Comparison of ENCODE assay signal across 15 cellular contexts in genomic region chr11:2375341-2375853, GRCh38. TPM values are rescaled to one million over a fixed set of nuclear protein-coding genes. Genes with fewer than 3 reads are reported as not detected.
DNase-seq lines count a peak whose midpoint lies in the region; ATAC-seq and TF ChIP-seq lines count a peak whose summit lies in the region.
"Had no signal": no experiment of that assay in that cellular context is flagged by ENCODE, and none has a peak within 500 bp of the region (broad histone marks: within the 10 kb centered on the region; RNA-seq: fewer than 3 reads in every experiment).

No MANE protein-coding gene starts in this region.

- no peak for TF ChIP-seq CTCF in lung (IDR thresholded peaks at IDR 0.05; ENCODE audit: control extremely low read depth, extremely low read depth)
- no peak for TF ChIP-seq CTCF in upper lobe of left lung (IDR thresholded peaks at IDR 0.05)

- DNase-seq in T-helper 2 cell treated with Interferon-gamma antibody and Interleukin-4, amounts not matched to agents 5 μg/mL and 100 μg/mL, for 36 hours (ENCODE audit: low spot score) = no peak
- DNase-seq in T-helper 2 cell (no peak), lung (ENCODE audit: low spot score) (no peak), upper lobe of left lung (no peak), NCI-H526 treated with DMSO at 0.1 percent for 48 hours (lab: John Stamatoyannopoulos, UW) (no peak)
- no peak for DNase-seq in effector memory CD8-positive, alpha-beta T cell
- DNase-seq in effector CD8-positive, alpha-beta T cell (lab: John Stamatoyannopoulos, UW) = no peak
- DNase-seq: activated CD4-positive, alpha-beta T cell treated with anti-CD3 and anti-CD28 coated beads, Interleukin-2, amount 50 U/mL, for 1 hour; activated gamma-delta T cell; DND-41; hippocampal formation; NCI-H2171 treated with DMSO at 0.1 percent for 48 hours had no signal

- H3K27me3 ChIP-seq in lung (ENCODE audit: control insufficient read depth, insufficient read depth) (no peaks in the 10 kb centered on the region), upper lobe of left lung (no peaks in the 10 kb centered on the region)

- peaks cover 4% of the 10 kb centered on the region for H3K27me3 Mint-ChIP-seq in T-helper 2 cell treated with Interferon-gamma antibody and Interleukin-4, amounts not matched to agents 5 μg/mL and 100 μg/mL, for 36 hours (ENCODE audit: low read depth)
- H3K27me3 Mint-ChIP-seq in effector memory CD8-positive, alpha-beta T cell = no peaks in the 10 kb centered on the region

- no peak for TF ChIP-seq EP300 in upper lobe of left lung (IDR thresholded peaks at IDR 0.05)

- peaks cover 10% of the 10 kb centered on the region for H3K4me1 Mint-ChIP-seq in T-helper 2 cell treated with Interferon-gamma antibody and Interleukin-4, amounts not matched to agents 5 μg/mL and 100 μg/mL, for 36 hours (ENCODE audit: low read depth)
- H3K4me1 Mint-ChIP-seq in effector memory CD8-positive, alpha-beta T cell (ENCODE audit: low read depth in 2 of 2) = peaks cover 21% of the 10 kb centered on the region in 2 donors

- ATAC-seq in effector memory CD8-positive, alpha-beta T cell (replicated peaks) = no peak
- ATAC-seq in lung (ENCODE audit: insufficient read depth, low FRiP score) (no peak), upper lobe of left lung (ENCODE audit: low FRiP score in 2 of 2) (no peak), HG03175 (IDR thresholded peaks at IDR 0.05; ENCODE audit: unreplicated experiment) (no peak)
- ATAC-seq: A549, GM12878 had no signal

- H3K4me3 Mint-ChIP-seq in T-helper 2 cell treated with Interferon-gamma antibody and Interleukin-4, amounts not matched to agents 5 μg/mL and 100 μg/mL, for 36 hours = peak overlapping the region; percentile 15
- peak overlapping the region; percentile 31 to 89 for H3K4me3 Mint-ChIP-seq in effector memory CD8-positive, alpha-beta T cell

- H3K4me3 ChIP-seq in lung = no peak overlapping the region
- H3K4me3 ChIP-seq in upper lobe of left lung = no peak overlapping the region
- H3K4me3 ChIP-seq: A549, GM12878 had no signal

- H3K36me3 Mint-ChIP-seq in T-helper 2 cell treated with Interferon-gamma antibody and Interleukin-4, amounts not matched to agents 5 μg/mL and 100 μg/mL, for 36 hours (ENCODE audit: low read depth) = peaks cover 2% of the 10 kb centered on the region
- peaks cover 27% of the 10 kb centered on the region for H3K36me3 Mint-ChIP-seq in effector memory CD8-positive, alpha-beta T cell (ENCODE audit: insufficient read depth)

- H3K9me3 Mint-ChIP-seq in T-helper 2 cell treated with Interferon-gamma antibody and Interleukin-4, amounts not matched to agents 5 μg/mL and 100 μg/mL, for 36 hours = no peaks in the 10 kb centered on the region
- no peaks in the 10 kb centered on the region for H3K9me3 Mint-ChIP-seq in effector memory CD8-positive, alpha-beta T cell

- no peak for TF ChIP-seq POLR2A in upper lobe of left lung (IDR thresholded peaks at IDR 0.05)

- 60 to 78% methylated on average over 6 of the region's 6 CpGs for WGBS in lung, 2 donors
- WGBS in upper lobe of left lung, 2 donors = 44 to 63% methylated on average over 2 to 6 of the region's 6 CpGs

- H3K36me3 ChIP-seq in lung (ENCODE audit: control insufficient read depth in 2 of 2, insufficient read depth in 2 of 2, low read length in 2 of 2) (no peaks in the 10 kb centered on the region), upper lobe of left lung (no peaks in the 10 kb centered on the region)

- peaks cover 11 to 23% of the 10 kb centered on the region in 2 donors for H3K4me1 ChIP-seq in lung (ENCODE audit: control insufficient read depth in 2 of 2, insufficient read depth in 2 of 2, low read length in 2 of 2)
- H3K4me1 ChIP-seq in upper lobe of left lung = peaks cover 18 to 44% (median 37%) of the 10 kb centered on the region in 4 donors

- H3K27ac Mint-ChIP-seq in T-helper 2 cell treated with Interferon-gamma antibody and Interleukin-4, amounts not matched to agents 5 μg/mL and 100 μg/mL, for 36 hours = no peak overlapping the region
- no peak overlapping the region for H3K27ac Mint-ChIP-seq in effector memory CD8-positive, alpha-beta T cell

- H3K9me3 ChIP-seq in lung (ENCODE audit: control insufficient read depth in 2 of 2, insufficient read depth in 1 of 2, low read length in 1 of 2) = no peaks in the 10 kb centered on the region
- H3K9me3 ChIP-seq in upper lobe of left lung = no peaks in the 10 kb centered on the region
- H3K9me3 ChIP-seq: A549 had no signal

- peak overlapping the region; percentile 35 to 71 for H3K27ac ChIP-seq in lung (ENCODE audit: low read depth in 1 of 2, low read length in 1 of 2)
- H3K27ac ChIP-seq in upper lobe of left lung = peak overlapping the region; percentile 5 to 31 (median 15)
- H3K27ac ChIP-seq: A549 had no signal

RNA-seq across cellular contexts. Expression of gene CD81, which starts 1.7 kb away (rescaled TPM):
- total RNA-seq in lung (100 to 1,000 TPM; 605 to 708 TPM), upper lobe of left lung (1,000 to 10,000 TPM in 1 of 6 donors, 100 to 1,000 TPM in 5; 398 to 1,053 (median 787) TPM)
- 100 to 1,000 TPM; 412 to 679 TPM for polyA plus RNA-seq in lung

RNA-seq across cellular contexts. Expression of gene TSSC4, which starts 25.2 kb away (rescaled TPM):
- total RNA-seq in lung (10 to 100 TPM; 25.1 to 56.5 TPM), upper lobe of left lung (10 to 100 TPM; 28.9 to 69.4 (median 50.3) TPM)
- 10 to 100 TPM; 48.8 to 50.7 TPM for polyA plus RNA-seq in lung
